ENCODE assay signal across 10 cellular contexts in the genomic region with DNA sequence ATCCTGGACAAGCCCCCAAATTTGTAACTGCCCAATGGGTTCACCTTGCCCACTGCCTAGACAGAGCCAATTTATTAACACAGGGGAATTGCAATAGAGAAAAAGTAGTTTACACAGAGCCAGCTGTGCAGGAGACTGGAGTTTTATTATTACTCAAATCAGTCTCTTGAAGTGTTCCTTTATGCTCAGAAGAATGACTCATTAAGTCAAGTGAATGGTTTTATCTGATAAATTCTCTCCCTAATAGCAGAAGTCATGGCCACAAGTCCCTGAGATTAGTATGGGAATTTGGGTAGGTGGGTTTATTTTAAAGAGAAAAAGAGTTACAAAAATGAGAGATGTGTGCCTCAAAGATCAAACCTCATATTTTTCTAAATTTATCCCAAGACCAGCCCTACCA.
"Had no signal": no experiment of that assay in that cellular context is flagged by ENCODE, and none has a peak within 500 bp of the region (broad histone marks: within the 10 kb centered on the region; RNA-seq: fewer than 3 reads in every experiment).

No MANE protein-coding gene starts in this region.

- H3K4me2 ChIP-seq: GM23338 had no signal

- H3K27me3 Mint-ChIP-seq: IgD-negative memory B cell had no signal

- ATAC-seq: GM23338, HepG2 had no signal

- H3K27ac ChIP-seq: HL-60 had no signal

- H3K4me3 ChIP-seq: GM23338 had no signal

- H3K27ac Mint-ChIP-seq: GM23338, H9, HFFc6, IgD-negative memory B cell had no signal

- H3K4me3 Mint-ChIP-seq: GM23338, H9, HFFc6, IgD-negative memory B cell had no signal

- DNase-seq: H9, HCEC 1CT, HFFc6, KG1 had no signal

- FAIRE-seq: H1, H54, HepG2 had no signal
